Comparison of ENCODE assay signal across 12 cellular contexts in the genomic region with DNA sequence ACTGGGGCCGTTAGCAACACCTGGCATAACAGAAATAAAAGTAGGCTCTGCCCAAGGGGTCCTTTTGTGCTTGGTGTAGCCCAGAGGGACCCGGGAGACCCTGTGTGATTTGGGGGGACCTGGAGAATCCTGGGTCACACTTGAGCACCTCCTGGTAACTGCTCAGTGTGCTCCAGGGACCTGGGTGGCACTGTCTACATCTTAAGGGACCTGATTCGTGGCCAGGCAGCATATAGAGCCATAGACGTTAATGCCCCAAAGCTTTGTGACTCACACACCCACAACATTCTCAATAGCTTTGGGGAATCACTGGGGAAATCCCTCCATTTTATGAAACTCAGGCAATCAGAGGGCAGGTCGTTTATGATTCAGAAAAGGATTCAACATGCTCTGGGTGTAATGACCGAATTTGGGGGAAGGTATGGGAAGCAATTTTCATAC. TPM values are rescaled to one million over a fixed set of nuclear protein-coding genes. Genes with fewer than 3 reads are reported as not detected.
A peak's percentile ranks its signal among the peaks of the same experiment; 100 is the strongest.
DNase-seq lines count a peak whose midpoint lies in the region; ATAC-seq lines count a peak whose summit lies in the region.
"Had no signal": no experiment of that assay in that cellular context is flagged by ENCODE, and none has a peak within 500 bp of the region (broad histone marks: within the 10 kb centered on the region; RNA-seq: fewer than 3 reads in every experiment).

No MANE protein-coding gene starts in this region.

- peaks cover 25% of the 10 kb centered on the region for H3K4me1 Mint-ChIP-seq in activated T-cell treated with anti-CD3 and anti-CD28 coated beads, Interleukin-2, amount 50 U/mL, for 72 hours (ENCODE audit: low read depth)

- ATAC-seq in activated T-cell treated with anti-CD3 and anti-CD28 coated beads, Interleukin-2, amount 50 U/mL, for 72 hours (replicated peaks in 1 of 2), result peak; percentile 90 to 96
- ATAC-seq in GM21381 (IDR thresholded peaks at IDR 0.05; ENCODE audit: unreplicated experiment) (no peak), HG02884 (IDR thresholded peaks at IDR 0.05; ENCODE audit: unreplicated experiment) (no peak)

- H3K9me3 Mint-ChIP-seq in activated T-cell treated with anti-CD3 and anti-CD28 coated beads, Interleukin-2, amount 50 U/mL, for 72 hours, result no peaks in the 10 kb centered on the region

- H3K4me3 Mint-ChIP-seq in activated T-cell treated with anti-CD3 and anti-CD28 coated beads, Interleukin-2, amount 50 U/mL, for 72 hours, result peak overlapping the region; percentile 71 to 77

- DNase-seq in A172 (ENCODE audit: low spot score) (peak; percentile 78), HCEC 1CT (peak; percentile 53), left kidney (ENCODE audit: low read depth, low spot score) (peak; percentile 66), T1000 (lab: John Stamatoyannopoulos, UW) (no peak), NCI-H2029 treated with DMSO at 0.1 percent for 48 hours (lab: John Stamatoyannopoulos, UW) (no peak)
- peak; percentile 60 to 70 for DNase-seq in activated T-cell treated with anti-CD3 and anti-CD28 coated beads, Interleukin-2, amount 50 U/mL, for 72 hours
- DNase-seq: dermis blood vessel endothelial cell; Karpas-422; NK-92 treated with Interleukin-12 subunit alpha and Interleukin-12 subunit beta, amount 100 ng/mL, for 24 hours had no signal

- peaks cover 60% of the 10 kb centered on the region for H3K27me3 Mint-ChIP-seq in activated T-cell treated with anti-CD3 and anti-CD28 coated beads, Interleukin-2, amount 50 U/mL, for 72 hours (ENCODE audit: low read depth)

- H3K27ac Mint-ChIP-seq in activated T-cell treated with anti-CD3 and anti-CD28 coated beads, Interleukin-2, amount 50 U/mL, for 72 hours, result peak overlapping the region; percentile 25

- H3K36me3 Mint-ChIP-seq in activated T-cell treated with anti-CD3 and anti-CD28 coated beads, Interleukin-2, amount 50 U/mL, for 72 hours (ENCODE audit: insufficient read depth in 2 of 2), result no peaks in the 10 kb centered on the region

RNA-seq across cellular contexts. Expression of gene IGF2, which starts 3.6 kb away (rescaled TPM):
- total RNA-seq in A172 (2014; rRNA removed; shearing (Covaris generic)), result 0.67 and 0.90 TPM in 2 replicates
- total RNA-seq in activated T-cell treated with anti-CD3 and anti-CD28 coated beads, Interleukin-2, amount 50 U/mL, for 72 hours, result 10 to 100 TPM in 1 of 2 donors, 1 to 10 TPM in 1; 2.0 to 40.4 TPM

RNA-seq across cellular contexts. Expression of gene INS, which starts 18.2 kb away (rescaled TPM):
- total RNA-seq in A172 (2014; rRNA removed; shearing (Covaris generic)), result not detected in 2 replicates
- total RNA-seq in activated T-cell treated with anti-CD3 and anti-CD28 coated beads, Interleukin-2, amount 50 U/mL, for 72 hours, result not detected
- total RNA-seq: dermis blood vessel endothelial cell, posterior vena cava had no signal

RNA-seq across cellular contexts. Expression of gene TH, which starts 28.8 kb away (rescaled TPM):
- 0.26 and 0.43 TPM in 2 replicates for total RNA-seq in A172 (2014; rRNA removed; shearing (Covaris generic))
- total RNA-seq in activated T-cell treated with anti-CD3 and anti-CD28 coated beads, Interleukin-2, amount 50 U/mL, for 72 hours, result not detected
- total RNA-seq: dermis blood vessel endothelial cell had no signal

Comparison
In these comparisons a context has a peak if more than half of its experiments do, and no peak if none do; other contexts are left out.
1. DNase-seq: peak in A172 (single experiment), HCEC 1CT (single experiment), activated T-cell treated with anti-CD3 and anti-CD28 coated beads, Interleukin-2, amount 50 U/mL, for 72 hours (2 of 2) and left kidney (single experiment); none in T1000 (single experiment) and NCI-H2029 treated with DMSO at 0.1 percent for 48 hours (single experiment).
2. ATAC-seq: peak in activated T-cell treated with anti-CD3 and anti-CD28 coated beads, Interleukin-2, amount 50 U/mL, for 72 hours (2 of 2); none in GM21381 (single experiment) and HG02884 (single experiment).